8 cellular contexts compared by ENCODE assay signal in genomic region chr16:56789360-56789759, GRCh38. TPM values are rescaled to one million over a fixed set of nuclear protein-coding genes. Genes with fewer than 3 reads are reported as not detected.
DNase-seq lines count a peak whose midpoint lies in the region; ATAC-seq and TF ChIP-seq lines count a peak whose summit lies in the region.

No MANE protein-coding gene starts in this region.

- in situ Hi-C loops in Panc1 (cut with HindIII; ENCODE audit: low pct_unique_long_range_greater_than_20kb, low sequenced_read_pairs): no loop called here

- intact Hi-C loops in CD8-positive, alpha-beta T cell (cut with DNase I, micrococcal nuclease): loop anchor here in 1 of 2 experiments (1.0 to 2.0 kb wide), 3 partner anchors 87 to 212 kb away; no protein-coding TSS in a partner anchor
- intact Hi-C loops in Panc1 (cut with micrococcal nuclease; ENCODE audit: unreplicated experiment): no loop called here

- no peak overlapping the region for H3K27ac ChIP-seq in CD8-positive, alpha-beta T cell (ENCODE audit: low read depth, low read length)
- H3K27ac ChIP-seq in Panc1 (ENCODE audit: low read length): no peak overlapping the region

- peak; percentile 23 for TF ChIP-seq CTCF in CD8-positive, alpha-beta T cell (IDR thresholded peaks at IDR 0.05)
- TF ChIP-seq CTCF in HFF-Myc (IDR thresholded peaks at IDR 0.05; ENCODE audit: low read depth, low read length, missing control alignments): peak; percentile 37
- TF ChIP-seq CTCF in Panc1 (IDR thresholded peaks at IDR 0.05): peak; percentile 69
- TF ChIP-seq CTCF in epithelial cell of esophagus (IDR thresholded peaks at IDR 0.05; ENCODE audit: insufficient read depth, low read depth, low read length, missing control alignments): peak; percentile 84

- H3K9me3 Mint-ChIP-seq in CD8-positive, alpha-beta T cell: no peaks in the 10 kb centered on the region

- H3K36me3 Mint-ChIP-seq in CD8-positive, alpha-beta T cell: peaks cover 5% of the 10 kb centered on the region

- H3K4me1 ChIP-seq in CD8-positive, alpha-beta T cell (ENCODE audit: insufficient read depth, low read length): no peaks in the 10 kb centered on the region
- 0 out of 2 replicates have a peak, but pooled peaks cover 5% of the 10 kb centered on the region for H3K4me1 ChIP-seq in Panc1 (ENCODE audit: control insufficient read depth, insufficient read depth, low read length)

- no peaks in the 10 kb centered on the region for H3K27me3 ChIP-seq in CD8-positive, alpha-beta T cell (ENCODE audit: insufficient read depth, low read length)
- H3K27me3 ChIP-seq in Panc1 (ENCODE audit: control insufficient read depth, insufficient read depth, low read length): no peaks in the 10 kb centered on the region

- peak; percentile 55 for ATAC-seq in CD8-positive, alpha-beta T cell
- ATAC-seq in Panc1: peak; percentile 90
- ATAC-seq in HG03139 (IDR thresholded peaks at IDR 0.05; ENCODE audit: unreplicated experiment): no peak
- no peak for ATAC-seq in HG02852 (IDR thresholded peaks at IDR 0.05; ENCODE audit: unreplicated experiment)

- no peaks in the 10 kb centered on the region for H3K27me3 Mint-ChIP-seq in CD8-positive, alpha-beta T cell (ENCODE audit: low read depth)

- H3K4me3 Mint-ChIP-seq in CD8-positive, alpha-beta T cell: no peak overlapping the region

- POLR2A ChIA-PET in CD8-positive, alpha-beta T cell (lab: Charles Lee): no interaction called here
- POLR2A ChIA-PET in Panc1 (lab: Charles Lee): interaction anchor here (0.7 kb wide), 1 partner anchor 24 kb away, joined by 4 read pairs; no protein-coding TSS in a partner anchor

- H3K4me1 Mint-ChIP-seq in CD8-positive, alpha-beta T cell (ENCODE audit: low read depth): peaks cover 3% of the 10 kb centered on the region

- peak in 2 of 7 experiments; percentile 5 to 46 for DNase-seq in CD8-positive, alpha-beta T cell
- DNase-seq in HFF-Myc (ENCODE audit: extremely low read depth, low read depth) (no peak), Panc1 (ENCODE audit: low read depth, low spot score) (peak; percentile 4), epithelial cell of esophagus (ENCODE audit: low read depth) (peak; percentile 78), pons (ENCODE audit: low spot score) (peak; percentile 55), T1000 (lab: John Stamatoyannopoulos, UW) (no peak)

- H3K36me3 ChIP-seq in CD8-positive, alpha-beta T cell (ENCODE audit: insufficient read depth, low read length): no peaks in the 10 kb centered on the region
- H3K36me3 ChIP-seq in Panc1 (ENCODE audit: control insufficient read depth, insufficient read depth, low read length): no peaks in the 10 kb centered on the region

- BruUV-seq in Panc1 (replicated peaks; lab: Mats Ljungman, UMichigan): no TSS peak

- CTCF ChIA-PET in CD8-positive, alpha-beta T cell (lab: Charles Lee): interaction anchor here (0.5 to 3.7 kb wide), 10 partner anchors 9 to 529 kb away, joined by 3 to 20 read pairs (median 3); no protein-coding TSS in a partner anchor
- CTCF ChIA-PET in Panc1 (lab: Charles Lee): interaction anchor here (0.6 kb wide), 1 partner anchor 397 kb away, joined by 7 read pairs; the partner anchor contains the start of genes PSME3IP1 and RSPRY1

- H3K4me3 ChIP-seq in CD8-positive, alpha-beta T cell (ENCODE audit: low read depth, low read length): no peak overlapping the region
- no peak overlapping the region for H3K4me3 ChIP-seq in HFF-Myc (replicated peaks; ENCODE audit: low read depth, low read length)
- H3K4me3 ChIP-seq in Panc1 (ENCODE audit: low read depth in 2 of 2, low read length in 2 of 2): no peak overlapping the region
- H3K4me3 ChIP-seq in epithelial cell of esophagus (ENCODE audit: low read length): no peak overlapping the region

- no peaks in the 10 kb centered on the region for H3K9me3 ChIP-seq in CD8-positive, alpha-beta T cell (ENCODE audit: low read length)
- H3K9me3 ChIP-seq in Panc1 (ENCODE audit: control insufficient read depth, insufficient read depth, low read depth, low read length): no peaks in the 10 kb centered on the region

- no peak overlapping the region for H3K27ac Mint-ChIP-seq in CD8-positive, alpha-beta T cell

RNA-seq across cellular contexts. Expression of gene NUP93, which starts 59.4 kb away (rescaled TPM):
- total RNA-seq in CD8-positive, alpha-beta T cell: 10 to 100 TPM; 68.2 to 68.5 TPM
- 88.5 TPM for total RNA-seq in Panc1 (2021; ENCODE audit: unreplicated experiment)
- 72.1 TPM for polyA plus RNA-seq in Panc1 (2012; ENCODE audit: insufficient read length)

Comparison
In these comparisons a context has a peak if more than half of its experiments do, and no peak if none do; other contexts are left out.
1. ATAC-seq: peak in CD8-positive, alpha-beta T cell (single experiment) and Panc1 (single experiment); none in HG03139 (single experiment) and HG02852 (single experiment).
2. DNase-seq: peak in Panc1 (single experiment), epithelial cell of esophagus (single experiment) and pons (single experiment); none in HFF-Myc (single experiment) and T1000 (single experiment).
3. CTCF ChIP-seq: peak in every context shown above with its lines; median percentile 84 in epithelial cell of esophagus; 69 in Panc1; 37 in HFF-Myc; 23 in CD8-positive, alpha-beta T cell.